Comparison of ENCODE assay signal across 19 cellular contexts in the genomic region with DNA sequence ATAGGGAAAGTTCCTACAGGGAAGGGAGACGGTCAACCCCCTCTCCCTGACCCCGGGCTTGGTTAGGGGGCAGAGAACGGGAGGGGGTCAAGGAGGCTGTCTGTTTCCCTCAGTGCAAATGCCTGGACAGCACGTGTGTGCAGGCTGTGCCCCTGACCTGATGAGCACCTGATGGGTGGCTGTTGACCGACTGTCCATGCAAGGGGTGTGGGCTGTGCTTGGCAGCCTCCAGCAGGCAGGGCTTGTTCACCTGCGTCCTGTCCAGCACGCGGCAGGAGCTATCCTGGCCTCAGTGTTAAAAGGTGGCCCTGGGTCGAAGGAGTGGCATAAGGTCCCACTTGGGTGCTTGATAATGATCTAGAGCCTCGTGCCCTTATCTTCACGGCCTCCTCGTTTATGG.
DNase-seq lines count a peak whose midpoint lies in the region; ATAC-seq and TF ChIP-seq lines count a peak whose summit lies in the region.
"Had no signal": no experiment of that assay in that cellular context is flagged by ENCODE, and none has a peak within 500 bp of the region (broad histone marks: within the 10 kb centered on the region; RNA-seq: fewer than 3 reads in every experiment).

No MANE protein-coding gene starts in this region.

- no peaks in the 10 kb centered on the region for H4K20me1 ChIP-seq in osteoblast (ENCODE audit: insufficient read depth, low read length)

- TF ChIP-seq CTCF in ascending aorta (IDR thresholded peaks at IDR 0.05): no peak
- no peak for TF ChIP-seq CTCF in gastroesophageal sphincter (IDR thresholded peaks at IDR 0.05)
- TF ChIP-seq CTCF in osteoblast (IDR thresholded peaks at IDR 0.05; ENCODE audit: extremely low read depth, low read depth, low read length): no peak
- TF ChIP-seq CTCF in transverse colon (IDR thresholded peaks at IDR 0.05): no peak

- H3K9me3 ChIP-seq in ascending aorta (no peaks in the 10 kb centered on the region), gastroesophageal sphincter (no peaks in the 10 kb centered on the region), osteoblast (ENCODE audit: low read depth, low read length) (no peaks in the 10 kb centered on the region), transverse colon (no peaks in the 10 kb centered on the region), HAP-1 (no peaks in the 10 kb centered on the region)
- H3K9me3 ChIP-seq: Caco-2, SK-N-SH had no signal

- no peak for ATAC-seq in gastroesophageal sphincter
- ATAC-seq: HCT116 had no signal

- intact Hi-C loops in ascending aorta (cut with DNase I) (loop anchor here (2.0 to 10.0 kb wide), 2 partner anchors 217 to 299 kb away; no protein-coding TSS in a partner anchor), transverse colon (cut with DNase I; ENCODE audit: low total_unique reads) (loop anchor here (5.0 to 10.0 kb wide), 2 partner anchors 89 to 216 kb away; no protein-coding TSS in a partner anchor)

- H3K36me3 ChIP-seq in ascending aorta (no peaks in the 10 kb centered on the region), gastroesophageal sphincter (no peaks in the 10 kb centered on the region), osteoblast (ENCODE audit: insufficient read depth, low read length) (no peaks in the 10 kb centered on the region), transverse colon (no peaks in the 10 kb centered on the region), HAP-1 (replicated peaks) (no peaks in the 10 kb centered on the region)

- peak overlapping the region; percentile 64 to 84 for H3K27ac ChIP-seq in ascending aorta
- H3K27ac ChIP-seq in gastroesophageal sphincter: peak overlapping the region in 3 of 4 donors; percentile 30 to 85 (median 82)
- peak overlapping the region; percentile 58 for H3K27ac ChIP-seq in osteoblast (ENCODE audit: low read depth, low read length)
- H3K27ac ChIP-seq in transverse colon: peak overlapping the region in 3 of 4 donors; percentile 28 to 78 (median 28)
- H3K27ac ChIP-seq: KMS-11 had no signal

- no peak for TF ChIP-seq POLR2A in gastroesophageal sphincter (IDR thresholded peaks at IDR 0.05)
- TF ChIP-seq POLR2A in transverse colon (IDR thresholded peaks at IDR 0.05): no peak

- DNase-seq in ascending aorta (ENCODE audit: low spot score in 2 of 2) (no peak), osteoblast (ENCODE audit: insufficient read length, low spot score, missing footprints) (no peak), transverse colon (no peak), dedifferentiated amniotic fluid mesenchymal stem cell (ENCODE audit: extremely low spot score) (no peak), HAP-1 (ENCODE audit: low spot score in 2 of 2) (no peak), NCI-H1092 treated with DMSO at 0.1 percent for 48 hours (lab: John Stamatoyannopoulos, UW) (no peak), HK-2 (ENCODE audit: unreplicated experiment) (no peak)
- DNase-seq: ACHN, AML-193, DMS153, NCI-H1436 treated with DMSO at 0.1 percent for 48 hours, NCI-H2029 treated with DMSO at 0.1 percent for 48 hours, NCI-H524, SHP77, SK-N-SH had no signal

- H3K4me1 ChIP-seq in ascending aorta (peaks cover 5 to 20% of the 10 kb centered on the region in 2 donors), gastroesophageal sphincter (peaks cover 0 to 40% (median 9%) of the 10 kb centered on the region in 3 donors), osteoblast (ENCODE audit: insufficient read depth, low read length) (peaks cover 27% of the 10 kb centered on the region), transverse colon (peaks cover 5 to 19% (median 15%) of the 10 kb centered on the region in 4 donors), HAP-1 (no peaks in the 10 kb centered on the region)
- H3K4me1 ChIP-seq: Caco-2 had no signal

- H3K4me2 ChIP-seq in osteoblast (ENCODE audit: insufficient read depth, low read length): peak overlapping the region; percentile 33
- H3K4me2 ChIP-seq: KMS-11, SK-N-SH had no signal

- H3K79me2 ChIP-seq in osteoblast (ENCODE audit: insufficient read depth, low read length): peaks cover 37% of the 10 kb centered on the region

- no peak overlapping the region for H2AFZ ChIP-seq in osteoblast (ENCODE audit: low read length)

- H3K27me3 ChIP-seq in ascending aorta: no peaks in the 10 kb centered on the region
- H3K27me3 ChIP-seq in gastroesophageal sphincter: no peaks in the 10 kb centered on the region
- no peaks in the 10 kb centered on the region for H3K27me3 ChIP-seq in osteoblast (ENCODE audit: insufficient read depth, low read length)
- no peaks in the 10 kb centered on the region for H3K27me3 ChIP-seq in transverse colon
- H3K27me3 ChIP-seq in HAP-1 (ENCODE audit: low read depth): no peaks in the 10 kb centered on the region

- in situ Hi-C loops in transverse colon (cut with MboI; ENCODE audit: low pct_ligation_motif_present in 1 of 4, low pct_unique_long_range_greater_than_20kb in 1 of 4, low sequenced_read_pairs in 3 of 4): no loop called here
- in situ Hi-C loops in HAP-1 (cut with MboI; ENCODE audit: low sequenced_read_pairs): no loop called here

- whole genome bisulfite sequencing in gastroesophageal sphincter (ENCODE audit: low coverage in 1 of 2), 2 donors: 60% methylated on average over 2 of the region's 12 CpGs; no CpG with 5 or more reads in 1 of the 2 donors
- WGBS in transverse colon (ENCODE audit: low coverage in 1 of 2), 2 donors: 86 to 100% methylated on average over 1 to 12 of the region's 12 CpGs

- H3K4me3 ChIP-seq in ascending aorta: no peak overlapping the region
- H3K4me3 ChIP-seq in gastroesophageal sphincter: no peak overlapping the region
- no peak overlapping the region for H3K4me3 ChIP-seq in osteoblast (ENCODE audit: insufficient read depth, low read length)
- H3K4me3 ChIP-seq in transverse colon: no peak overlapping the region
- no peak overlapping the region for H3K4me3 ChIP-seq in HAP-1

- TF ChIP-seq EP300 in gastroesophageal sphincter (IDR thresholded peaks at IDR 0.05): no peak
- no peak for TF ChIP-seq EP300 in transverse colon (IDR thresholded peaks at IDR 0.05; ENCODE audit: low read depth)

Comparison
In these comparisons a context has a peak if more than half of its experiments do, and no peak if none do; other contexts are left out.
1. H3K27ac ChIP-seq: peak in every context shown above with its lines; median percentile 82 in gastroesophageal sphincter; 74 in ascending aorta; 58 in osteoblast; 28 in transverse colon.